In the genomic region with DNA sequence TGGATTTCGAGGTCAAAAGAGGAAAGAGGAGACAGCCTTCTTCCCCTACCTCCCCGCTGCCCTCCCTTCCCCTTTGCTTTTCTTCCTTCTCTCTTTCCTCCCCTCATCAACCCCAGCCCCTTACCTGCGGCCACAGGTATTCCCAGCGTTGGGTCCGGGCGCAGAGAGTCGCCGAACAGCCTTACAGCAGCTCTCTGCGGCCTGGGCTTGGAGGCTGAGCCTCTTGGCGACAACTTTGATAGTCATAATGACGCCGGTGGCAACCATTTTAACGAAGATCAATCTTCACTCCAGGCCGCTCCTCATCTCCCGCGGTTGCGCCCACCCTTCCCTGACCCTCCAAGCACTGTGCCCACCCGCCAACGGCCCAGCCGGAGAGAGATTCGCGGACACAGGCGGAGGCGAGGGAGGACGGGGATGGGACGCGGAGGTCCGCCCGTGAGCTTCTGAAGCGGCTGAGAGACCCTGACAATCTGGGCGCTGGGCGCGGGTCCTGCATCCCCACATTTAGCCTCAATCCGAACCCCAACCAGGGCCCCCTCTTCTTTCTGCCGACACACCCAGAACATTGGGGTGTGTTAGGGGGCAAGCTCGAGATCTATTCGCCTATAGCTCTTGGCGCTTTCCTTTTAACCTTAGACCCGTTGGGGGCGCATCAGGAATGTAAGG, we compare ENCODE assay signal across 16 cellular contexts. TPM values are rescaled to one million over a fixed set of nuclear protein-coding genes. Genes with fewer than 3 reads are reported as not detected.
A peak's percentile ranks its signal among the peaks of the same experiment; 100 is the strongest.
DNase-seq lines count a peak whose midpoint lies in the region; ATAC-seq, FAIRE-seq and TF ChIP-seq lines count a peak whose summit lies in the region.
"Had no signal": no experiment of that assay in that cellular context is flagged by ENCODE, and none has a peak within 500 bp of the region (broad histone marks: within the 10 kb centered on the region; RNA-seq: fewer than 3 reads in every experiment).

No MANE protein-coding gene starts in this region.

- peaks cover 97% of the 10 kb centered on the region for H3K27me3 Mint-ChIP-seq in activated CD8-positive, alpha-beta memory T cell treated with anti-CD3 and anti-CD28 coated beads, Interleukin-2, amount 10 ng/mL, durations not matched to agents 7 days and 5 days
- peaks cover 71 to 96% (median 91%) of the 10 kb centered on the region in 3 donors for H3K27me3 Mint-ChIP-seq in immature natural killer cell (ENCODE audit: low read depth in 3 of 3)

- H3K36me3 Mint-ChIP-seq in activated CD8-positive, alpha-beta memory T cell treated with anti-CD3 and anti-CD28 coated beads, Interleukin-2, amount 10 ng/mL, durations not matched to agents 7 days and 5 days, result peaks cover 2% of the 10 kb centered on the region
- H3K36me3 Mint-ChIP-seq in immature natural killer cell, result peaks cover 0 to 11% (median 8%) of the 10 kb centered on the region in 3 donors

- TF ChIP-seq POLR2A in NB4 (IDR thresholded peaks at IDR 0.05; ENCODE audit: extremely low read depth, insufficient read length) (no peak), endothelial cell of umbilical vein (IDR thresholded peaks at IDR 0.05; ENCODE audit: low read depth, low read length) (no peak), GM12891 (IDR thresholded peaks at IDR 0.05; ENCODE audit: low read depth, low read length) (no peak)

- no peak overlapping the region for H3K4me3 Mint-ChIP-seq in activated CD8-positive, alpha-beta memory T cell treated with anti-CD3 and anti-CD28 coated beads, Interleukin-2, amount 10 ng/mL, durations not matched to agents 7 days and 5 days
- no peak overlapping the region for H3K4me3 Mint-ChIP-seq in immature natural killer cell

- no peaks in the 10 kb centered on the region for H3K9me1 ChIP-seq in endothelial cell of umbilical vein (replicated peaks; ENCODE audit: control insufficient read depth, extremely low read depth, insufficient read depth, low read length)

- TF ChIP-seq CTCF in NB4 (IDR thresholded peaks at IDR 0.05; ENCODE audit: low read depth, low read length) (no peak), endothelial cell of umbilical vein (IDR thresholded peaks at IDR 0.05; ENCODE audit: extremely low read depth in 1 of 2, insufficient read depth in 1 of 2, low read depth in 1 of 2, low read length in 2 of 2) (no peak)

- H3K27ac Mint-ChIP-seq in activated CD8-positive, alpha-beta memory T cell treated with anti-CD3 and anti-CD28 coated beads, Interleukin-2, amount 10 ng/mL, durations not matched to agents 7 days and 5 days, result peak overlapping the region; percentile 32
- H3K27ac Mint-ChIP-seq in immature natural killer cell, result peak overlapping the region in 1 of 6 donors; percentile 57

- no TSS peak for BruUV-seq in endothelial cell of umbilical vein (replicated peaks; lab: Mats Ljungman, UMichigan)

- no peaks in the 10 kb centered on the region for H3K9me3 Mint-ChIP-seq in activated CD8-positive, alpha-beta memory T cell treated with anti-CD3 and anti-CD28 coated beads, Interleukin-2, amount 10 ng/mL, durations not matched to agents 7 days and 5 days (ENCODE audit: low read depth)
- H3K9me3 Mint-ChIP-seq in immature natural killer cell, result peaks cover 10 to 52% (median 18%) of the 10 kb centered on the region in 6 donors

- dilution Hi-C loops in endothelial cell of umbilical vein (cut with MboI; ENCODE audit: extremely low pct_ligation_motif_present, low sequenced_read_pairs), result no loop called here

- CTCF ChIA-PET in activated CD8-positive, alpha-beta memory T cell treated with anti-CD3 and anti-CD28 coated beads, Interleukin-2, amount 10 ng/mL, durations not matched to agents 7 days and 5 days (lab: Charles Lee), result interaction anchor here (1.0 to 1.6 kb wide), 3 partner anchors 25 to 395 kb away, joined by 3 to 7 read pairs (median 4); no protein-coding TSS in a partner anchor
- CTCF ChIA-PET in endothelial cell of umbilical vein (lab: Charles Lee), result interaction anchor here (0.6 to 6.1 kb wide), 8 partner anchors 9 to 882 kb away, joined by 4 to 102 read pairs (median 5); no protein-coding TSS in a partner anchor

- H3K4me2 ChIP-seq in endothelial cell of umbilical vein (ENCODE audit: insufficient read depth, low read length), result no peak overlapping the region
- peak overlapping the region; percentile 68 for H3K4me2 ChIP-seq in skeletal muscle satellite cell (ENCODE audit: low read length)

- POLR2A ChIA-PET in endothelial cell of umbilical vein (lab: Charles Lee), result no interaction called here

- no peaks in the 10 kb centered on the region for H3K79me2 ChIP-seq in endothelial cell of umbilical vein (ENCODE audit: control insufficient read depth, insufficient read depth, low read length)

- H2AFZ ChIP-seq in endothelial cell of umbilical vein (ENCODE audit: low read depth, low read length), result no peak overlapping the region

- H3K9ac ChIP-seq in endothelial cell of umbilical vein (replicated peaks; ENCODE audit: extremely low read depth, insufficient read depth, low read length) (no peak overlapping the region), skeletal muscle satellite cell (ENCODE audit: low read depth, low read length) (no peak overlapping the region)

- H4K20me1 ChIP-seq in endothelial cell of umbilical vein (replicated peaks; ENCODE audit: control insufficient read depth, extremely low read depth, insufficient read depth, low read length), result no peaks in the 10 kb centered on the region

- H3K4me1 ChIP-seq in endothelial cell of umbilical vein (ENCODE audit: control insufficient read depth, extremely low read depth, insufficient read depth, low read length) (no peaks in the 10 kb centered on the region), skeletal muscle satellite cell (ENCODE audit: control insufficient read depth, insufficient read depth, low read length) (peaks cover 14% of the 10 kb centered on the region)

- no peak for ATAC-seq in activated CD8-positive, alpha-beta memory T cell treated with anti-CD3 and anti-CD28 coated beads, Interleukin-2, amount 10 ng/mL, durations not matched to agents 7 days and 5 days

- no peaks in the 10 kb centered on the region for H3K9me3 ChIP-seq in endothelial cell of umbilical vein (replicated peaks; ENCODE audit: control insufficient read depth, insufficient read depth, low read length)
- H3K9me3 ChIP-seq in skeletal muscle satellite cell (replicated peaks; ENCODE audit: low read length), result peaks cover 7% of the 10 kb centered on the region
- H3K9me3 ChIP-seq: pancreas had no signal

- DNase-seq in activated CD8-positive, alpha-beta memory T cell treated with anti-CD3 and anti-CD28 coated beads, Interleukin-2, amount 10 ng/mL, durations not matched to agents 7 days and 5 days, result no peak
- no peak for DNase-seq in activated CD8-positive, alpha-beta memory T cell treated with anti-CD3 and anti-CD28 coated beads, Interleukin-2, amount 50 U/mL, for 48 hours
- DNase-seq in NB4 (ENCODE audit: low read depth) (no peak), endothelial cell of umbilical vein (ENCODE audit: low read depth, low spot score) (no peak), NCI-H1105 (lab: John Stamatoyannopoulos, UW) (no peak), GM12891 (ENCODE audit: insufficient read length, low spot score) (no peak), immature natural killer cell (no peak)
- DNase-seq: activated CD4-positive, alpha-beta T cell treated with anti-CD3 and anti-CD28 coated beads, Interleukin-2, amount 50 U/mL, for 1 hour; AML-193; NCI-H187; stimulated activated CD4-positive, alpha-beta T cell treated with anti-CD3 and anti-CD28 coated beads, Interleukin-1b, Interleukin-23, amount 100 ng/mL, for 48 hours had no signal

- H3K27ac ChIP-seq in endothelial cell of umbilical vein (ENCODE audit: insufficient read depth, low read depth, low read length), result no peak overlapping the region
- H3K27ac ChIP-seq: pancreas had no signal

- H3K27me3 ChIP-seq in endothelial cell of umbilical vein (ENCODE audit: control insufficient read depth in 2 of 2, insufficient read depth in 2 of 2, low read length in 2 of 2), result peaks cover 95 to 100% of the 10 kb centered on the region in 2 experiments
- H3K27me3 ChIP-seq in skeletal muscle satellite cell (ENCODE audit: control insufficient read depth, insufficient read depth, low read length), result peaks cover 99% of the 10 kb centered on the region

- H3K36me3 ChIP-seq in endothelial cell of umbilical vein (ENCODE audit: control insufficient read depth in 2 of 2, extremely low read depth in 1 of 2, insufficient read depth in 2 of 2, low read length in 2 of 2), result no peaks in the 10 kb centered on the region
- H3K36me3 ChIP-seq in skeletal muscle satellite cell (ENCODE audit: insufficient read depth, low read length), result no peaks in the 10 kb centered on the region
- H3K36me3 ChIP-seq: pancreas had no signal

- intact Hi-C loops in endothelial cell of umbilical vein (cut with micrococcal nuclease), result no loop called here

- FAIRE-seq in endothelial cell of umbilical vein (lab: Jason Lieb, UNC) (no peak), GM12891 (lab: Jason Lieb, UNC) (no peak)
- FAIRE-seq: GM18507, K562, pancreas had no signal

- peaks cover 7% of the 10 kb centered on the region for H3K4me1 Mint-ChIP-seq in activated CD8-positive, alpha-beta memory T cell treated with anti-CD3 and anti-CD28 coated beads, Interleukin-2, amount 10 ng/mL, durations not matched to agents 7 days and 5 days
- peaks cover 17 to 22% of the 10 kb centered on the region in 2 donors for H3K4me1 Mint-ChIP-seq in immature natural killer cell

- H3K4me3 ChIP-seq in NB4 (ENCODE audit: low read depth, low read length) (peak overlapping the region; percentile 42), endothelial cell of umbilical vein (replicated peaks in 1 of 3; ENCODE audit: insufficient read depth in 1 of 3, low read depth in 1 of 3, low read length in 3 of 3) (no peak overlapping the region), skeletal muscle satellite cell (ENCODE audit: low read length) (no peak overlapping the region)
- H3K4me3 ChIP-seq: K562, pancreas had no signal

RNA-seq across cellular contexts. Expression of a gene that starts 1.5 kb away (rescaled TPM):
- total RNA-seq in activated CD8-positive, alpha-beta memory T cell treated with anti-CD3 and anti-CD28 coated beads, Interleukin-2, amount 10 ng/mL, durations not matched to agents 7 days and 5 days, result not detected
- total RNA-seq in endothelial cell of umbilical vein, result not detected in 2 replicates
- polyA plus RNA-seq in endothelial cell of umbilical vein (not detected in 2 replicates), immature natural killer cell (not detected)
- polyA plus RNA-seq in endothelial cell of umbilical vein (2011; cell fraction: cytosol; rRNA removed), result not detected in 2 replicates
- polyA plus RNA-seq in endothelial cell of umbilical vein (2011; cell fraction: nucleus; rRNA removed), result not detected in 2 replicates
- not detected in 2 replicates for polyA plus RNA-seq in endothelial cell of umbilical vein (2012)
- not detected in 2 replicates for polyA minus RNA-seq in endothelial cell of umbilical vein
- polyA minus RNA-seq in endothelial cell of umbilical vein (2011; cell fraction: cytosol; rRNA and poly(A)+ RNA removed), result not detected
- polyA minus RNA-seq in endothelial cell of umbilical vein (2011; cell fraction: nucleus; rRNA and poly(A)+ RNA removed), result not detected in 2 replicates
- not detected in 2 replicates for total RNA-seq in skeletal muscle satellite cell (2012; rRNA removed)
- polyA plus RNA-seq in GM12891 (2012; ENCODE audit: low read depth, missing spikeins), result not detected
- total RNA-seq: G401, K562, pancreas had no signal
- polyA plus RNA-seq: K562 had no signal

RNA-seq across cellular contexts. Expression of a gene that starts 7.3 kb away (rescaled TPM):
- not detected for total RNA-seq in activated CD8-positive, alpha-beta memory T cell treated with anti-CD3 and anti-CD28 coated beads, Interleukin-2, amount 10 ng/mL, durations not matched to agents 7 days and 5 days
- not detected in 2 replicates for total RNA-seq in endothelial cell of umbilical vein
- polyA plus RNA-seq in endothelial cell of umbilical vein (not detected in 2 replicates), immature natural killer cell (not detected)
- polyA plus RNA-seq in endothelial cell of umbilical vein (2011; cell fraction: cytosol; rRNA removed), result not detected in 2 replicates
- polyA plus RNA-seq in endothelial cell of umbilical vein (2011; cell fraction: nucleus; rRNA removed), result not detected in 2 replicates
- not detected in 2 replicates for polyA plus RNA-seq in endothelial cell of umbilical vein (2012)
- not detected in 2 replicates for polyA minus RNA-seq in endothelial cell of umbilical vein
- not detected for polyA minus RNA-seq in endothelial cell of umbilical vein (2011; cell fraction: cytosol; rRNA and poly(A)+ RNA removed)
- polyA minus RNA-seq in endothelial cell of umbilical vein (2011; cell fraction: nucleus; rRNA and poly(A)+ RNA removed), result not detected in 2 replicates
- not detected in 2 replicates for total RNA-seq in skeletal muscle satellite cell (2012; rRNA removed)
- polyA plus RNA-seq in GM12891 (2012; ENCODE audit: low read depth, missing spikeins), result not detected
- total RNA-seq: G401, K562, pancreas had no signal
- polyA plus RNA-seq: pancreas had no signal

RNA-seq across cellular contexts. Expression of a gene that starts 14.3 kb away (rescaled TPM):
- not detected for total RNA-seq in activated CD8-positive, alpha-beta memory T cell treated with anti-CD3 and anti-CD28 coated beads, Interleukin-2, amount 10 ng/mL, durations not matched to agents 7 days and 5 days
- not detected in 2 replicates for total RNA-seq in endothelial cell of umbilical vein
- not detected in 2 replicates for polyA plus RNA-seq in endothelial cell of umbilical vein
- polyA plus RNA-seq in endothelial cell of umbilical vein (2011; cell fraction: cytosol; rRNA removed), result not detected in 2 replicates
- not detected in 2 replicates for polyA plus RNA-seq in endothelial cell of umbilical vein (2011; cell fraction: nucleus; rRNA removed)
- not detected in 2 replicates for polyA plus RNA-seq in endothelial cell of umbilical vein (2012)
- polyA minus RNA-seq in endothelial cell of umbilical vein, result not detected in 2 replicates
- not detected for polyA minus RNA-seq in endothelial cell of umbilical vein (2011; cell fraction: cytosol; rRNA and poly(A)+ RNA removed)
- not detected in 2 replicates for polyA minus RNA-seq in endothelial cell of umbilical vein (2011; cell fraction: nucleus; rRNA and poly(A)+ RNA removed)
- total RNA-seq in skeletal muscle satellite cell (2012; rRNA removed), result not detected in 2 replicates
- polyA plus RNA-seq in GM12891 (2012; ENCODE audit: low read depth, missing spikeins), result not detected
- polyA plus RNA-seq in immature natural killer cell, result not detected
- total RNA-seq: G401, K562, pancreas had no signal
- polyA plus RNA-seq: K562, pancreas had no signal

RNA-seq across cellular contexts. Expression of a gene that starts 21.8 kb away (rescaled TPM):
- total RNA-seq in activated CD8-positive, alpha-beta memory T cell treated with anti-CD3 and anti-CD28 coated beads, Interleukin-2, amount 10 ng/mL, durations not matched to agents 7 days and 5 days, result not detected
- not detected in 2 replicates for total RNA-seq in endothelial cell of umbilical vein
- polyA plus RNA-seq in endothelial cell of umbilical vein (not detected in 2 replicates), immature natural killer cell (not detected)
- polyA plus RNA-seq in endothelial cell of umbilical vein (2011; cell fraction: cytosol; rRNA removed), result not detected in 2 replicates
- not detected in 2 replicates for polyA plus RNA-seq in endothelial cell of umbilical vein (2011; cell fraction: nucleus; rRNA removed)
- not detected in 2 replicates for polyA plus RNA-seq in endothelial cell of umbilical vein (2012)
- polyA minus RNA-seq in endothelial cell of umbilical vein, result not detected in 2 replicates
- polyA minus RNA-seq in endothelial cell of umbilical vein (2011; cell fraction: cytosol; rRNA and poly(A)+ RNA removed), result 1.0 TPM
- polyA minus RNA-seq in endothelial cell of umbilical vein (2011; cell fraction: nucleus; rRNA and poly(A)+ RNA removed), result not detected in 2 replicates
- total RNA-seq in skeletal muscle satellite cell (2012; rRNA removed), result not detected in 2 replicates
- 0.09 TPM for polyA plus RNA-seq in GM12891 (2012; ENCODE audit: low read depth, missing spikeins)
- total RNA-seq: G401, K562, pancreas had no signal
- polyA plus RNA-seq: K562, pancreas had no signal

RNA-seq across cellular contexts. Expression of a gene that starts 31.3 kb away (rescaled TPM):
- total RNA-seq in activated CD8-positive, alpha-beta memory T cell treated with anti-CD3 and anti-CD28 coated beads, Interleukin-2, amount 10 ng/mL, durations not matched to agents 7 days and 5 days, result not detected
- not detected in 2 replicates for total RNA-seq in endothelial cell of umbilical vein
- polyA plus RNA-seq in endothelial cell of umbilical vein, result not detected in 2 replicates
- polyA plus RNA-seq in endothelial cell of umbilical vein (2011; cell fraction: cytosol; rRNA removed), result not detected in 2 replicates
- polyA plus RNA-seq in endothelial cell of umbilical vein (2011; cell fraction: nucleus; rRNA removed), result not detected in 2 replicates
- polyA plus RNA-seq in endothelial cell of umbilical vein (2012), result not detected in 2 replicates
- not detected in 2 replicates for polyA minus RNA-seq in endothelial cell of umbilical vein
- polyA minus RNA-seq in endothelial cell of umbilical vein (2011; cell fraction: cytosol; rRNA and poly(A)+ RNA removed), result not detected
- not detected in 2 replicates for polyA minus RNA-seq in endothelial cell of umbilical vein (2011; cell fraction: nucleus; rRNA and poly(A)+ RNA removed)
- 0.22 and 0.25 TPM in 2 replicates for total RNA-seq in skeletal muscle satellite cell (2012; rRNA removed)
- not detected for polyA plus RNA-seq in GM12891 (2012; ENCODE audit: low read depth, missing spikeins)
- not detected for polyA plus RNA-seq in immature natural killer cell
- total RNA-seq: G401, K562, pancreas had no signal
- polyA plus RNA-seq: K562, pancreas had no signal
